ENCODE assay signal across 9 cellular contexts in genomic region chr6:111661541-111662041, GRCh38. TPM values are rescaled to one million over a fixed set of nuclear protein-coding genes. Genes with fewer than 3 reads are reported as not detected.
DNase-seq lines count a peak whose midpoint lies in the region; ATAC-seq and TF ChIP-seq lines count a peak whose summit lies in the region.
"Had no signal": no experiment of that assay in that cellular context is flagged by ENCODE, and none has a peak within 500 bp of the region (broad histone marks: within the 10 kb centered on the region; RNA-seq: fewer than 3 reads in every experiment).

No MANE protein-coding gene starts in this region.

- H3K4me1 ChIP-seq in left lung: peaks cover 3 to 15% of the 10 kb centered on the region in 2 donors
- peaks cover 9 to 51% of the 10 kb centered on the region in 2 donors for H3K4me1 ChIP-seq in ascending aorta

- no peak overlapping the region for H3K27ac ChIP-seq in left lung
- peak overlapping the region in 1 of 2 donors; percentile 59 for H3K27ac ChIP-seq in ascending aorta

- TF ChIP-seq CTCF in left lung (IDR thresholded peaks at IDR 0.05) (no peak), type B pancreatic cell (conservative IDR thresholded peaks at IDR 0.05) (no peak), ascending aorta (IDR thresholded peaks at IDR 0.05) (no peak)

- H3K27me3 Mint-ChIP-seq in activated naive CD8-positive, alpha-beta T cell: no peaks in the 10 kb centered on the region
- H3K27me3 Mint-ChIP-seq in activated naive CD8-positive, alpha-beta T cell treated with anti-CD3 and anti-CD28 coated beads for 36 hours: no peaks in the 10 kb centered on the region
- H3K27me3 Mint-ChIP-seq in activated T-helper 2 cell treated with anti-CD3 and anti-CD28 coated beads, Interferon-gamma antibody, Interleukin-2, Interleukin-4, amounts not matched to agents 10 μg/mL and 5 μg/mL and 100 μg/mL, durations not matched to agents 14 hours and 24 hours and 36 hours (ENCODE audit: low read depth): no peaks in the 10 kb centered on the region
- no peaks in the 10 kb centered on the region for H3K27me3 Mint-ChIP-seq in type B pancreatic cell
- H3K27me3 Mint-ChIP-seq: stimulated activated memory B cell treated with anti-CD40 and anti-IgM and Interleukin-4, amounts not matched to agents 10 μg/mL and 1 μg/mL and 100 μg/mL, for 72 hours had no signal

- H3K27ac Mint-ChIP-seq in activated naive CD8-positive, alpha-beta T cell: peak overlapping the region; percentile 72
- no peak overlapping the region for H3K27ac Mint-ChIP-seq in activated naive CD8-positive, alpha-beta T cell treated with anti-CD3 and anti-CD28 coated beads for 36 hours
- peak overlapping the region; percentile 1 for H3K27ac Mint-ChIP-seq in activated T-helper 2 cell treated with anti-CD3 and anti-CD28 coated beads, Interferon-gamma antibody, Interleukin-2, Interleukin-4, amounts not matched to agents 10 μg/mL and 5 μg/mL and 100 μg/mL, durations not matched to agents 14 hours and 24 hours and 36 hours
- H3K27ac Mint-ChIP-seq in type B pancreatic cell: peak overlapping the region; percentile 20
- H3K27ac Mint-ChIP-seq: stimulated activated memory B cell treated with anti-CD40 and anti-IgM and Interleukin-4, amounts not matched to agents 10 μg/mL and 1 μg/mL and 100 μg/mL, for 72 hours had no signal

- ATAC-seq in left lung: peak; percentile 63
- ATAC-seq: stimulated activated memory B cell treated with anti-CD40 and anti-IgM and Interleukin-4, amounts not matched to agents 10 μg/mL and 1 μg/mL and 100 μg/mL, for 72 hours had no signal

- H3K9me3 ChIP-seq in left lung: no peaks in the 10 kb centered on the region
- H3K9me3 ChIP-seq in ascending aorta: no peaks in the 10 kb centered on the region

- H3K27me3 ChIP-seq in left lung (no peaks in the 10 kb centered on the region), ascending aorta (no peaks in the 10 kb centered on the region)

- no peaks in the 10 kb centered on the region for H3K4me1 Mint-ChIP-seq in activated naive CD8-positive, alpha-beta T cell (ENCODE audit: low read depth)
- peaks cover 5% of the 10 kb centered on the region for H3K4me1 Mint-ChIP-seq in activated naive CD8-positive, alpha-beta T cell treated with anti-CD3 and anti-CD28 coated beads for 36 hours
- H3K4me1 Mint-ChIP-seq in activated T-helper 2 cell treated with anti-CD3 and anti-CD28 coated beads, Interferon-gamma antibody, Interleukin-2, Interleukin-4, amounts not matched to agents 10 μg/mL and 5 μg/mL and 100 μg/mL, durations not matched to agents 14 hours and 24 hours and 36 hours (ENCODE audit: low read depth): peaks cover 2% of the 10 kb centered on the region
- H3K4me1 Mint-ChIP-seq in type B pancreatic cell (ENCODE audit: unreplicated experiment): peaks cover 50% of the 10 kb centered on the region

- H3K36me3 ChIP-seq in left lung (peaks cover 0 to 10% of the 10 kb centered on the region in 2 donors), ascending aorta (no peaks in the 10 kb centered on the region)

- H3K9me3 Mint-ChIP-seq in activated naive CD8-positive, alpha-beta T cell (ENCODE audit: low read depth): no peaks in the 10 kb centered on the region
- H3K9me3 Mint-ChIP-seq in activated naive CD8-positive, alpha-beta T cell treated with anti-CD3 and anti-CD28 coated beads for 36 hours: no peaks in the 10 kb centered on the region
- H3K9me3 Mint-ChIP-seq in activated T-helper 2 cell treated with anti-CD3 and anti-CD28 coated beads, Interferon-gamma antibody, Interleukin-2, Interleukin-4, amounts not matched to agents 10 μg/mL and 5 μg/mL and 100 μg/mL, durations not matched to agents 14 hours and 24 hours and 36 hours: no peaks in the 10 kb centered on the region
- H3K9me3 Mint-ChIP-seq in type B pancreatic cell: no peaks in the 10 kb centered on the region
- H3K9me3 Mint-ChIP-seq: stimulated activated memory B cell treated with anti-CD40 and anti-IgM and Interleukin-4, amounts not matched to agents 10 μg/mL and 1 μg/mL and 100 μg/mL, for 72 hours had no signal

- intact Hi-C loops in activated T-helper 2 cell treated with anti-CD3 and anti-CD28 coated beads, Interferon-gamma antibody, Interleukin-2, Interleukin-4, amounts not matched to agents 10 μg/mL and 5 μg/mL and 100 μg/mL, durations not matched to agents 14 hours and 24 hours and 36 hours (cut with micrococcal nuclease): no loop called here
- intact Hi-C loops in left lung (cut with DNase I) (no loop called here), ascending aorta (cut with DNase I) (no loop called here)

- no peak overlapping the region for H3K4me3 Mint-ChIP-seq in activated naive CD8-positive, alpha-beta T cell
- H3K4me3 Mint-ChIP-seq in activated naive CD8-positive, alpha-beta T cell treated with anti-CD3 and anti-CD28 coated beads for 36 hours: no peak overlapping the region
- no peak overlapping the region for H3K4me3 Mint-ChIP-seq in activated T-helper 2 cell treated with anti-CD3 and anti-CD28 coated beads, Interferon-gamma antibody, Interleukin-2, Interleukin-4, amounts not matched to agents 10 μg/mL and 5 μg/mL and 100 μg/mL, durations not matched to agents 14 hours and 24 hours and 36 hours (ENCODE audit: low read depth)
- H3K4me3 Mint-ChIP-seq in type B pancreatic cell: peak overlapping the region; percentile 30
- H3K4me3 Mint-ChIP-seq: stimulated activated memory B cell treated with anti-CD40 and anti-IgM and Interleukin-4, amounts not matched to agents 10 μg/mL and 1 μg/mL and 100 μg/mL, for 72 hours had no signal

- H3K36me3 Mint-ChIP-seq in activated naive CD8-positive, alpha-beta T cell: peaks cover 5% of the 10 kb centered on the region
- peaks cover 26% of the 10 kb centered on the region for H3K36me3 Mint-ChIP-seq in activated naive CD8-positive, alpha-beta T cell treated with anti-CD3 and anti-CD28 coated beads for 36 hours
- H3K36me3 Mint-ChIP-seq in activated T-helper 2 cell treated with anti-CD3 and anti-CD28 coated beads, Interferon-gamma antibody, Interleukin-2, Interleukin-4, amounts not matched to agents 10 μg/mL and 5 μg/mL and 100 μg/mL, durations not matched to agents 14 hours and 24 hours and 36 hours (ENCODE audit: low read depth): peaks cover 35% of the 10 kb centered on the region
- peaks cover 22% of the 10 kb centered on the region for H3K36me3 Mint-ChIP-seq in type B pancreatic cell

- DNase-seq in activated naive CD8-positive, alpha-beta T cell treated with anti-CD3 and anti-CD28 coated beads for 36 hours: no peak
- DNase-seq in activated T-helper 2 cell treated with anti-CD3 and anti-CD28 coated beads, Interferon-gamma antibody, Interleukin-2, Interleukin-4, amounts not matched to agents 10 μg/mL and 5 μg/mL and 100 μg/mL, durations not matched to agents 14 hours and 24 hours and 36 hours (ENCODE audit: low spot score): no peak
- DNase-seq in left lung (peak in 1 of 2 donors; percentile 48), type B pancreatic cell (ENCODE audit: extremely low spot score, unreplicated experiment) (no peak), NCI-H774 (lab: John Stamatoyannopoulos, UW) (no peak), ascending aorta (ENCODE audit: low spot score in 2 of 2) (no peak), activated gamma-delta T cell (lab: John Stamatoyannopoulos, UW) (no peak)

- H3K4me3 ChIP-seq in left lung: no peak overlapping the region
- no peak overlapping the region for H3K4me3 ChIP-seq in ascending aorta

RNA-seq across cellular contexts. Expression of gene TRAF3IP2, which starts 55.9 kb away (rescaled TPM):
- total RNA-seq in activated naive CD8-positive, alpha-beta T cell treated with anti-CD3 and anti-CD28 coated beads for 36 hours: 10 to 100 TPM; 23.0 to 24.6 TPM
- 20.9 and 22.5 TPM in 2 replicates for total RNA-seq in activated T-helper 2 cell treated with anti-CD3 and anti-CD28 coated beads, Interferon-gamma antibody, Interleukin-2, Interleukin-4, amounts not matched to agents 10 μg/mL and 5 μg/mL and 100 μg/mL, durations not matched to agents 14 hours and 24 hours and 36 hours
- total RNA-seq in left lung (10 to 100 TPM; 25.6 to 26.2 TPM), type B pancreatic cell (ENCODE audit: low replicate concordance) (26.3 and 47.8 TPM in 2 replicates), ascending aorta (31.3 TPM)
